ENCODE assay signal across 8 cellular contexts in genomic region chr11:95337972-95338429, GRCh38.
A peak's percentile ranks its signal among the peaks of the same experiment; 100 is the strongest.
DNase-seq lines count a peak whose midpoint lies in the region; ATAC-seq, FAIRE-seq and TF ChIP-seq lines count a peak whose summit lies in the region.

No MANE protein-coding gene starts in this region.

- H3K4me3 ChIP-seq in bronchial epithelial cell (ENCODE audit: low read depth, low read length): no peak overlapping the region

- H3K9me3 Mint-ChIP-seq in naive B cell: no peaks in the 10 kb centered on the region

- peaks cover 7 to 17% (median 10%) of the 10 kb centered on the region in 3 donors for H3K4me1 Mint-ChIP-seq in naive B cell

- DNase-seq in EH (ENCODE audit: low read depth): peak; percentile 4
- DNase-seq in bronchial epithelial cell (ENCODE audit: low read depth): peak; percentile 45
- DNase-seq in naive B cell: no peak
- no peak for DNase-seq in GF-D8 (lab: John Stamatoyannopoulos, UW)
- no peak for DNase-seq in stimulated activated CD8-positive, alpha-beta memory T cell treated with anti-CD3 and anti-CD28 coated beads, Interleukin-4, amount 100 ng/mL, for 48 hours
- DNase-seq in SKM-1 (lab: John Stamatoyannopoulos, UW; ENCODE audit: unreplicated experiment): no peak
- DNase-seq in DMS79 (lab: John Stamatoyannopoulos, UW): no peak

- H3K36me3 Mint-ChIP-seq in naive B cell: no peaks in the 10 kb centered on the region

- FAIRE-seq in bronchial epithelial cell (lab: Jason Lieb, UNC): no peak

- H3K4me3 Mint-ChIP-seq in naive B cell: no peak overlapping the region

- peak; percentile 13 for ATAC-seq in HG02798 (IDR thresholded peaks at IDR 0.05; ENCODE audit: poor library complexity, unreplicated experiment)
- peak; percentile 6 to 7 for ATAC-seq in naive B cell (ENCODE audit: low read depth in 2 of 2)

- H3K36me3 ChIP-seq in bronchial epithelial cell (ENCODE audit: control insufficient read depth, insufficient read depth, low read length): no peaks in the 10 kb centered on the region

- H3K27me3 Mint-ChIP-seq in naive B cell: no peaks in the 10 kb centered on the region

- no peaks in the 10 kb centered on the region for H3K27me3 ChIP-seq in bronchial epithelial cell (ENCODE audit: control insufficient read depth, insufficient read depth, low read length)

- TF ChIP-seq CTCF in bronchial epithelial cell (IDR thresholded peaks at IDR 0.05; ENCODE audit: insufficient read depth, low read length, severe bottlenecking): no peak

- no peak overlapping the region for H3K27ac Mint-ChIP-seq in naive B cell

Comparison
In these comparisons a context has a peak if more than half of its experiments do, and no peak if none do; other contexts are left out.
1. DNase-seq: peak in EH (single experiment) and bronchial epithelial cell (single experiment); none in naive B cell (single experiment), GF-D8 (single experiment), stimulated activated CD8-positive, alpha-beta memory T cell treated with anti-CD3 and anti-CD28 coated beads, Interleukin-4, amount 100 ng/mL, for 48 hours (single experiment), SKM-1 (single experiment) and DMS79 (single experiment).